ENCODE assay signal across 8 cellular contexts in genomic region chr18:9333441-9334350, GRCh38. TPM values are rescaled to one million over a fixed set of nuclear protein-coding genes. Genes with fewer than 3 reads are reported as not detected.
DNase-seq lines count a peak whose midpoint lies in the region; ATAC-seq and TF ChIP-seq lines count a peak whose summit lies in the region.

No MANE protein-coding gene starts in this region.

- H3K27me3 Mint-ChIP-seq in Caco-2 (ENCODE audit: insufficient read depth, unreplicated experiment) = no peaks in the 10 kb centered on the region
- H3K27me3 Mint-ChIP-seq in activated T-cell treated with anti-CD3 and anti-CD28 coated beads, Interleukin-2, amount 50 U/mL, for 4 hours (ENCODE audit: low read depth) = peaks cover 5% of the 10 kb centered on the region

- WGBS in psoas muscle, 3 donors = 34 to 35% (median 34%) methylated on average over 52 of the region's 52 CpGs

- peak overlapping the region; percentile 67 for H3K4me3 ChIP-seq in Caco-2 (ENCODE audit: low read depth, low read length)
- H3K4me3 ChIP-seq in psoas muscle = peak overlapping the region; percentile 91

- no peaks in the 10 kb centered on the region for H3K36me3 ChIP-seq in Caco-2 (ENCODE audit: control insufficient read depth, insufficient read depth, low read length)
- peaks cover 0 to 17% of the 10 kb centered on the region in 2 donors for H3K36me3 ChIP-seq in psoas muscle (ENCODE audit: insufficient read depth in 1 of 2, low read depth in 1 of 2)

- H3K9me3 Mint-ChIP-seq in Caco-2 (ENCODE audit: unreplicated experiment) = no peaks in the 10 kb centered on the region
- H3K9me3 Mint-ChIP-seq in activated T-cell treated with anti-CD3 and anti-CD28 coated beads, Interleukin-2, amount 50 U/mL, for 4 hours = no peaks in the 10 kb centered on the region

- TF ChIP-seq CTCF in Caco-2 (IDR thresholded peaks at IDR 0.05; ENCODE audit: insufficient read depth in 1 of 2, low read depth in 1 of 2, low read length in 1 of 2, severe bottlenecking in 1 of 2, unreplicated experiment in 1 of 2) (no peak), psoas muscle (IDR thresholded peaks at IDR 0.05) (no peak)

- CTCF ChIA-PET in Caco-2 (lab: Charles Lee) = interaction anchor here (0.6 to 1.7 kb wide), 11 partner anchors 10 to 1320 kb away, joined by 3 to 6 read pairs (median 3); no protein-coding TSS in a partner anchor

- H3K4me1 ChIP-seq in Caco-2 (0 out of 2 replicates have a peak, but pooled peaks cover 4% of the 10 kb centered on the region), psoas muscle (peaks cover 11% of the 10 kb centered on the region)

- H3K36me3 Mint-ChIP-seq in Caco-2 (ENCODE audit: insufficient read depth, unreplicated experiment) = peaks cover 9% of the 10 kb centered on the region
- no peaks in the 10 kb centered on the region for H3K36me3 Mint-ChIP-seq in activated T-cell treated with anti-CD3 and anti-CD28 coated beads, Interleukin-2, amount 50 U/mL, for 4 hours (ENCODE audit: insufficient read depth)

- POLR2A ChIA-PET in Caco-2 (lab: Charles Lee) = interaction anchor here (0.6 to 2.0 kb wide), 12 partner anchors 8 to 182 kb away, joined by 3 to 11 read pairs (median 6); partner anchors contain the start of gene RALBP1

- H3K27ac ChIP-seq in psoas muscle = peak overlapping the region; percentile 51

- H3K27me3 ChIP-seq in Caco-2 (replicated peaks; ENCODE audit: control insufficient read depth, insufficient read depth, low read length) (no peaks in the 10 kb centered on the region), psoas muscle (ENCODE audit: insufficient read depth in 3 of 3, low read length in 2 of 3) (no peaks in the 10 kb centered on the region)

- DNase-seq in Caco-2 = peak in 1 of 2 experiments; percentile 49
- peak; percentile 19 for DNase-seq in activated T-cell treated with anti-CD3 and anti-CD28 coated beads, Interleukin-2, amount 50 U/mL, for 4 hours
- peak; percentile 54 for DNase-seq in Right ventricle myocardium superior
- DNase-seq in psoas muscle = peak in 1 of 2 donors; percentile 51
- DNase-seq in NCI-H1105 treated with DMSO at 0.1 percent for 48 hours (lab: John Stamatoyannopoulos, UW) = no peak
- no peak for DNase-seq in NCI-H2029 treated with DMSO at 0.1 percent for 48 hours (lab: John Stamatoyannopoulos, UW)

- peak overlapping the region; percentile 97 for H3K4me3 Mint-ChIP-seq in Caco-2 (ENCODE audit: unreplicated experiment)
- H3K4me3 Mint-ChIP-seq in activated T-cell treated with anti-CD3 and anti-CD28 coated beads, Interleukin-2, amount 50 U/mL, for 4 hours = peak overlapping the region; percentile 88

- intact Hi-C loops in Caco-2 (cut with micrococcal nuclease; ENCODE audit: unreplicated experiment) (loop anchor here (1.0 to 10.0 kb wide), 6 partner anchors 29 to 260 kb away; partner anchors contain the start of genes ANKRD12 and RALBP1), Right ventricle myocardium superior (cut with DNase I) (no loop called here), psoas muscle (cut with DNase I) (loop anchor here (5.0 to 10.0 kb wide), 2 partner anchors 184 to 259 kb away; no protein-coding TSS in a partner anchor)

- H3K27ac Mint-ChIP-seq in Caco-2 (ENCODE audit: unreplicated experiment) = peak overlapping the region; percentile 97

- H3K9me3 ChIP-seq in Caco-2 (no peaks in the 10 kb centered on the region), psoas muscle (no peaks in the 10 kb centered on the region)

- ATAC-seq in GM19455 (IDR thresholded peaks at IDR 0.05; ENCODE audit: unreplicated experiment) = peak; percentile 52
- ATAC-seq in HG03460 (IDR thresholded peaks at IDR 0.05; ENCODE audit: unreplicated experiment) = peak; percentile 33
- peak; percentile 25 to 34 for ATAC-seq in activated T-cell treated with anti-CD3 and anti-CD28 coated beads, Interleukin-2, amount 50 U/mL, for 4 hours
- ATAC-seq in Right ventricle myocardium superior (ENCODE audit: poor library complexity) = peak; percentile 60
- peak; percentile 39 to 57 (median 42) for ATAC-seq in psoas muscle

- H3K4me1 Mint-ChIP-seq in Caco-2 (ENCODE audit: low read depth, unreplicated experiment) = no peaks in the 10 kb centered on the region
- H3K4me1 Mint-ChIP-seq in activated T-cell treated with anti-CD3 and anti-CD28 coated beads, Interleukin-2, amount 50 U/mL, for 4 hours (ENCODE audit: low read depth) = peaks cover 18% of the 10 kb centered on the region

- BruUV-seq in Caco-2 (replicated peaks; lab: Mats Ljungman, UMichigan) = TSS peak; percentile 76

RNA-seq across cellular contexts. Expression of gene TWSG1, which starts 0.9 kb away (rescaled TPM):
- total RNA-seq in Caco-2 (2022) (43.7 and 43.9 TPM in 2 replicates), Right ventricle myocardium superior (8.6 TPM), psoas muscle (1 to 10 TPM; 6.2 to 8.5 (median 7.7) TPM)
- total RNA-seq in activated T-cell treated with anti-CD3 and anti-CD28 coated beads, Interleukin-2, amount 50 U/mL, for 4 hours = 1 to 10 TPM; 6.1 to 8.2 (median 7.6) TPM
- 1 to 10 TPM; 3.6 to 7.0 (median 3.9) TPM for polyA plus RNA-seq in psoas muscle

Comparison
In these comparisons a context has a peak if more than half of its experiments do, and no peak if none do; other contexts are left out.
1. DNase-seq: peak in activated T-cell treated with anti-CD3 and anti-CD28 coated beads, Interleukin-2, amount 50 U/mL, for 4 hours (single experiment) and Right ventricle myocardium superior (single experiment); none in NCI-H1105 treated with DMSO at 0.1 percent for 48 hours (single experiment) and NCI-H2029 treated with DMSO at 0.1 percent for 48 hours (single experiment).
2. Peak in every context shown above with its lines, with median percentiles within 50 percentile points of each other: ATAC-seq.